ENCODE assay signal across 26 cellular contexts in genomic region chr3:174596447-174596982, GRCh38.
"Had no signal": no experiment of that assay in that cellular context is flagged by ENCODE, and none has a peak within 500 bp of the region (broad histone marks: within the 10 kb centered on the region; RNA-seq: fewer than 3 reads in every experiment).

No MANE protein-coding gene starts in this region.

- H3K4me1 Mint-ChIP-seq: activated CD8-positive, alpha-beta memory T cell treated with anti-CD3 and anti-CD28 coated beads, Interleukin-2, amount 10 ng/mL, durations not matched to agents 7 days and 5 days; activated naive CD8-positive, alpha-beta T cell treated with anti-CD3 and anti-CD28 coated beads, Interleukin-2, amount 50 U/mL, for 24 hours; central memory CD8-positive, alpha-beta T cell; WTC11 had no signal

- H3K4me1 ChIP-seq: ascending aorta had no signal

- H3K27me3 ChIP-seq: ascending aorta had no signal

- H3K36me3 ChIP-seq: ascending aorta had no signal

- H3K9me3 Mint-ChIP-seq: activated naive CD8-positive, alpha-beta T cell treated with anti-CD3 and anti-CD28 coated beads, Interleukin-2, amount 50 U/mL, for 24 hours; activated T-helper 1 cell treated with anti-CD3 and anti-CD28 coated beads, Interleukin-12 subunit alpha, Interleukin-12 subunit beta, Interleukin-2, Interleukin-4 antibody, amounts not matched to agents 30 ng/mL and 10 ng/mL and 1 ng/mL, durations not matched to agents 14 hours and 24 hours and 36 hours; T-helper 1 cell treated with Interleukin-12 subunit alpha and Interleukin-12 subunit beta and Interleukin-4 antibody, amounts not matched to agents 30 μg/mL and 1 μg/mL, for 36 hours; WTC11 had no signal

- H3K36me3 Mint-ChIP-seq: activated CD8-positive, alpha-beta memory T cell treated with anti-CD3 and anti-CD28 coated beads, Interleukin-2, amount 10 ng/mL, durations not matched to agents 7 days and 5 days; activated naive CD4-positive, alpha-beta T cell treated with anti-CD3 and anti-CD28 coated beads, Interleukin-2, amount 50 U/mL, for 72 hours; brain; WTC11 had no signal

- H3K4me3 ChIP-seq: ascending aorta had no signal

- ATAC-seq: activated CD8-positive, alpha-beta memory T cell treated with anti-CD3 and anti-CD28 coated beads, Interleukin-2, amount 10 ng/mL, durations not matched to agents 7 days and 5 days; activated naive CD4-positive, alpha-beta T cell treated with anti-CD3 and anti-CD28 coated beads, Interleukin-2, amount 50 U/mL, for 72 hours; activated naive CD8-positive, alpha-beta T cell treated with anti-CD3 and anti-CD28 coated beads, Interleukin-2, amount 50 U/mL, for 24 hours; Right ventricle myocardium inferior; WTC11 had no signal

- H3K9me3 ChIP-seq: ascending aorta had no signal

- H3K27ac Mint-ChIP-seq: activated CD8-positive, alpha-beta memory T cell treated with anti-CD3 and anti-CD28 coated beads, Interleukin-2, amount 10 ng/mL, durations not matched to agents 7 days and 5 days; activated naive CD4-positive, alpha-beta T cell treated with anti-CD3 and anti-CD28 coated beads, Interleukin-2, amount 50 U/mL, for 72 hours; activated naive CD8-positive, alpha-beta T cell treated with anti-CD3 and anti-CD28 coated beads, Interleukin-2, amount 50 U/mL, for 24 hours; activated T-cell treated with anti-CD3 and anti-CD28 coated beads, Interleukin-2, amount 50 U/mL, for 24 hours; activated T-helper 1 cell treated with anti-CD3 and anti-CD28 coated beads, Interleukin-12 subunit alpha, Interleukin-12 subunit beta, Interleukin-2, Interleukin-4 antibody, amounts not matched to agents 30 ng/mL and 10 ng/mL and 1 ng/mL, durations not matched to agents 14 hours and 24 hours and 36 hours; brain; T-helper 1 cell treated with Interleukin-12 subunit alpha and Interleukin-12 subunit beta and Interleukin-4 antibody, amounts not matched to agents 30 μg/mL and 1 μg/mL, for 36 hours; WTC11 had no signal

- H3K27me3 Mint-ChIP-seq: activated CD8-positive, alpha-beta memory T cell treated with anti-CD3 and anti-CD28 coated beads, Interleukin-2, amount 10 ng/mL, durations not matched to agents 7 days and 5 days; activated naive CD8-positive, alpha-beta T cell treated with anti-CD3 and anti-CD28 coated beads, Interleukin-2, amount 50 U/mL, for 24 hours; activated T-cell treated with anti-CD3 and anti-CD28 coated beads, Interleukin-2, amount 50 U/mL, for 24 hours; brain; central memory CD8-positive, alpha-beta T cell had no signal

- H3K4me3 Mint-ChIP-seq: activated CD8-positive, alpha-beta memory T cell treated with anti-CD3 and anti-CD28 coated beads, Interleukin-2, amount 10 ng/mL, durations not matched to agents 7 days and 5 days; activated naive CD8-positive, alpha-beta T cell treated with anti-CD3 and anti-CD28 coated beads, Interleukin-2, amount 50 U/mL, for 24 hours; activated T-cell treated with anti-CD3 and anti-CD28 coated beads, Interleukin-2, amount 50 U/mL, for 24 hours; activated T-helper 1 cell treated with anti-CD3 and anti-CD28 coated beads, Interleukin-12 subunit alpha, Interleukin-12 subunit beta, Interleukin-2, Interleukin-4 antibody, amounts not matched to agents 30 ng/mL and 10 ng/mL and 1 ng/mL, durations not matched to agents 14 hours and 24 hours and 36 hours; brain; central memory CD8-positive, alpha-beta T cell; T-helper 1 cell treated with Interleukin-12 subunit alpha and Interleukin-12 subunit beta and Interleukin-4 antibody, amounts not matched to agents 30 μg/mL and 1 μg/mL, for 36 hours; WTC11 had no signal

- H3K27ac ChIP-seq: ascending aorta had no signal

- DNase-seq: activated CD4-positive, alpha-beta T cell treated with anti-CD3 and anti-CD28 coated beads for 48 hours; activated CD4-positive, alpha-beta T cell treated with anti-CD3 and anti-CD28 coated beads, Interleukin-2, amount 50 U/mL, for 4 hours; activated CD4-positive, CD25-positive, alpha-beta regulatory T cell treated with anti-CD3 and anti-CD28 coated beads, Interleukin-2, amount 50 U/mL, for 72 hours; activated CD8-positive, alpha-beta memory T cell treated with anti-CD3 and anti-CD28 coated beads, Interleukin-2, amount 10 ng/mL, durations not matched to agents 7 days and 5 days; activated effector memory CD4-positive, alpha-beta T cell treated with Interleukin-2 at 50 U/mL for 16 hours; activated naive CD4-positive, alpha-beta T cell treated with Interleukin-2 at 50 U/mL for 16 hours; activated naive CD8-positive, alpha-beta T cell treated with anti-CD3 and anti-CD28 coated beads, Interleukin-2, amount 50 U/mL, for 24 hours; activated T-cell treated with anti-CD3 and anti-CD28 coated beads, Interleukin-2, amount 50 U/mL, for 24 hours; amniotic stem cell; cortex of kidney; KBM-7; NCI-H1092; NCI-H1930; NCI-H345; NCI-H510A treated with DMSO at 0.1 percent for 48 hours; NCI-H69; NK-92 treated with Interleukin-12 subunit alpha and Interleukin-12 subunit beta, amount 100 ng/mL, for 24 hours; RPMI8226 had no signal
